9 cellular contexts compared by ENCODE assay signal in the genomic region with DNA sequence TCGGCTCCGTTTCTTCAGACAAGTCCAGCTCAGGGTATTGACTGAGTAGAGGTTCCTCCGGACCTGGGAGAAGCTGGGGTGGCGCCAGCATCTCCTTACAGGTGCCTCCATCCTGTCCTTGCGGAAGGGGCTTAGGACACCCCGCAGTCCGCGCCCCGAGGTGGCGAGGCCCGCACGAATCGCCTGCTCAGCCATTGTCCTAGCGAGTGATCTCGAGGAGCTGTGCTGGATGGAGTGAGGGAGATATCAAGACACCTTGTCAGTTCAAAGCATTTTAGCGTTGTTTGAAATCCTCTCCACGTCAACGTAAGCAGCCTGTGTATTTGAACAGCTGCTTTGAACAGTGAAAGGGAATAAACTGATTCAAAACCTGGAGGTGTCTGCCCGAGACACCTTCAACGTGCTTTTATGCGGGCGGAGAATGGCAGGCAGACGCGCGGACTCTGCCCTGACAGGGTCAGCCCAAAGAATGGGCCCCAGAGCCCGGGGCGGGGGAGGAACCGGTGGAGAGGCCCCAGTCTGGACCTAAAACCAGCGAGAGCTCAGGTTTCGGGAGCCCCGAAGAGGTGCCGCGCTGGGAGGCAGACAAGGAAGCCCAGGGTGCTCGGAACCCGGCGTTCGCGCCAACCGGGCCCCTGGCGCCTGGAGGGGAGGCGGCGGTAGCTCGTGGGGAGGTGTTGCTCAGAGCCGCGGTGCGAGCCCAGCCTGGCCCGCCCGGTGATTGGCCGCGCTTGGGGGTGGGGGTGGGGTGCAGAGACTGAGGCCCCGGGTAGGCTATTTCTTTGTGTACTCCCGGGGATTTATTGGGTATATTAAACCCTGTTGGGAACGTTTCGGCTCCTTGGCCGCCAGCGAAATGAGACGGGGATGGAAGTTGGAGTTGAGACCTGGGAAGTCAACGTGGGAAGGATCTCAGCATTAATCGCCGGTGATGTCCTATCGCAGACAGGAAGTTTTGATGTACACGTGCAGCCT. TPM values are rescaled to one million over a fixed set of nuclear protein-coding genes. Genes with fewer than 3 reads are reported as not detected.
DNase-seq lines count a peak whose midpoint lies in the region; ATAC-seq and TF ChIP-seq lines count a peak whose summit lies in the region.
"Had no signal": no experiment of that assay in that cellular context is flagged by ENCODE, and none has a peak within 500 bp of the region (broad histone marks: within the 10 kb centered on the region; RNA-seq: fewer than 3 reads in every experiment).

No MANE protein-coding gene starts in this region.

- H2BK15ac ChIP-seq in mesendoderm (replicated peaks; ENCODE audit: low read depth), result no peak overlapping the region

- H2BK120ac ChIP-seq in mesendoderm (ENCODE audit: low read depth, low read length), result no peak overlapping the region

- no peak overlapping the region for H3K23ac ChIP-seq in mesendoderm (ENCODE audit: low read length)

- H3K56ac ChIP-seq in mesendoderm (ENCODE audit: low read length), result no peak overlapping the region

- H3K4me2 ChIP-seq in mesendoderm (ENCODE audit: low read length), result peak overlapping the region; percentile 36

- no CpG with 5 or more reads among the region's 62 CpGs for WGBS in mesendoderm (ENCODE audit: extremely low coverage, insufficient coverage, low lambda C conversion rate)

- H3K4me1 ChIP-seq in CD8-positive, alpha-beta T cell (ENCODE audit: insufficient read depth, low read length), result peaks cover 37% of the 10 kb centered on the region
- H3K4me1 ChIP-seq in HUES6 (ENCODE audit: control insufficient read depth, insufficient read depth, low read length) (peaks cover 43% of the 10 kb centered on the region), mesendoderm (ENCODE audit: control insufficient read depth, low read depth, low read length) (peaks cover 2% of the 10 kb centered on the region)

- DNase-seq in CD8-positive, alpha-beta T cell, result no peak
- no peak for DNase-seq in mesendoderm
- DNase-seq in RWPE1 (ENCODE audit: low spot score), result no peak
- DNase-seq in AG20443 (ENCODE audit: low spot score), result no peak
- DNase-seq in stimulated activated CD4-positive, alpha-beta T cell treated with anti-CD3 and anti-CD28 coated beads, Interleukin-4, amount 100 ng/mL, for 4 hours, result no peak
- DNase-seq in NCI-H128 (lab: John Stamatoyannopoulos, UW; ENCODE audit: unreplicated experiment), result no peak

- POLR2A ChIA-PET in CD8-positive, alpha-beta T cell (lab: Charles Lee), result interaction anchor here (0.7 to 0.8 kb wide), 2 partner anchors 9 to 68 kb away, joined by 3 read pairs; no protein-coding TSS in a partner anchor
- POLR2A ChIA-PET in RWPE1 (lab: Yijun Ruan, JAX; ENCODE audit: low non-redundant PET), result no interaction called here

- no peak overlapping the region for H4K5ac ChIP-seq in mesendoderm (ENCODE audit: low read length)

- no peak overlapping the region for H3K27ac ChIP-seq in CD8-positive, alpha-beta T cell (ENCODE audit: low read depth, low read length)
- no peak overlapping the region for H3K27ac ChIP-seq in HUES6 (ENCODE audit: low read depth, low read length)
- H3K27ac ChIP-seq in mesendoderm (ENCODE audit: low read depth, low read length), result no peak overlapping the region
- H3K27ac ChIP-seq in RWPE1, result no peak overlapping the region

- H3K18ac ChIP-seq in mesendoderm (ENCODE audit: low read length), result no peak overlapping the region

- CTCF ChIA-PET in CD8-positive, alpha-beta T cell (lab: Charles Lee), result no interaction called here
- CTCF ChIA-PET in RWPE1 (lab: Yijun Ruan, JAX), result interaction anchor here (0.7 kb wide), 1 partner anchor 91 kb away, joined by 4 read pairs; no protein-coding TSS in a partner anchor

- no peak overlapping the region for H4K8ac ChIP-seq in mesendoderm (ENCODE audit: low read depth, low read length)

- peak overlapping the region; percentile 64 for H3K4me3 Mint-ChIP-seq in CD8-positive, alpha-beta T cell
- H3K4me3 Mint-ChIP-seq in activated T-helper 17 cell treated with anti-CD3 and anti-CD28 coated beads, Interleukin-2, amount 50 U/mL, for 72 hours, result peak overlapping the region; percentile 89

- H3K36me3 Mint-ChIP-seq in CD8-positive, alpha-beta T cell, result peaks cover 4% of the 10 kb centered on the region
- H3K36me3 Mint-ChIP-seq in activated T-helper 17 cell treated with anti-CD3 and anti-CD28 coated beads, Interleukin-2, amount 50 U/mL, for 72 hours (ENCODE audit: low read depth), result peaks cover 15% of the 10 kb centered on the region

- H3K27me3 ChIP-seq in CD8-positive, alpha-beta T cell (ENCODE audit: insufficient read depth, low read length), result peaks cover 49% of the 10 kb centered on the region
- H3K27me3 ChIP-seq in HUES6 (ENCODE audit: control insufficient read depth, insufficient read depth, low read length) (peaks cover 97% of the 10 kb centered on the region), mesendoderm (ENCODE audit: insufficient read depth, low read length, poor library complexity) (peaks cover 64% of the 10 kb centered on the region)

- no peak for TF ChIP-seq CTCF in CD8-positive, alpha-beta T cell (IDR thresholded peaks at IDR 0.05)
- TF ChIP-seq CTCF in RWPE1 (conservative IDR thresholded peaks at IDR 0.05; ENCODE audit: low read depth), result no peak

- no peaks in the 10 kb centered on the region for H3K79me1 ChIP-seq in mesendoderm (ENCODE audit: low read length)

- ATAC-seq in CD8-positive, alpha-beta T cell, result no peak
- ATAC-seq in activated T-helper 17 cell treated with anti-CD3 and anti-CD28 coated beads, Interleukin-2, amount 50 U/mL, for 72 hours (replicated peaks), result no peak

- no peak overlapping the region for H3K27ac Mint-ChIP-seq in CD8-positive, alpha-beta T cell
- no peak overlapping the region for H3K27ac Mint-ChIP-seq in activated T-helper 17 cell treated with anti-CD3 and anti-CD28 coated beads, Interleukin-2, amount 50 U/mL, for 72 hours

- H3K4me1 Mint-ChIP-seq in CD8-positive, alpha-beta T cell (ENCODE audit: low read depth), result peaks cover 51% of the 10 kb centered on the region
- H3K4me1 Mint-ChIP-seq in activated T-helper 17 cell treated with anti-CD3 and anti-CD28 coated beads, Interleukin-2, amount 50 U/mL, for 72 hours, result peaks cover 11% of the 10 kb centered on the region

- no peaks in the 10 kb centered on the region for H3K36me3 ChIP-seq in CD8-positive, alpha-beta T cell (ENCODE audit: insufficient read depth, low read length)
- H3K36me3 ChIP-seq in HUES6 (ENCODE audit: control insufficient read depth, insufficient read depth, low read length), result no peaks in the 10 kb centered on the region
- no peaks in the 10 kb centered on the region for H3K36me3 ChIP-seq in mesendoderm (ENCODE audit: control insufficient read depth, insufficient read depth, low read length)

- H3K4me3 ChIP-seq in CD8-positive, alpha-beta T cell (ENCODE audit: low read depth, low read length), result no peak overlapping the region
- peak overlapping the region; percentile 46 for H3K4me3 ChIP-seq in HUES6 (ENCODE audit: low read depth, low read length)
- no peak overlapping the region for H3K4me3 ChIP-seq in mesendoderm (ENCODE audit: low read length)

- H3K9me3 Mint-ChIP-seq in CD8-positive, alpha-beta T cell, result no peaks in the 10 kb centered on the region
- H3K9me3 Mint-ChIP-seq in activated T-helper 17 cell treated with anti-CD3 and anti-CD28 coated beads, Interleukin-2, amount 50 U/mL, for 72 hours, result no peaks in the 10 kb centered on the region

- intact Hi-C loops in CD8-positive, alpha-beta T cell (cut with DNase I, micrococcal nuclease), result loop anchor here in 1 of 2 experiments (10.0 kb wide), 2 partner anchors 783 to 1547 kb away; a partner anchor contains a TSS

- no peaks in the 10 kb centered on the region for H3K9me3 ChIP-seq in CD8-positive, alpha-beta T cell (ENCODE audit: low read length)
- H3K9me3 ChIP-seq in HUES6 (ENCODE audit: control insufficient read depth, insufficient read depth, low read depth, low read length), result no peaks in the 10 kb centered on the region

- no peak overlapping the region for H2AK5ac ChIP-seq in mesendoderm (ENCODE audit: low read length)

- H3K79me2 ChIP-seq in mesendoderm (ENCODE audit: control insufficient read depth, insufficient read depth, low read length), result no peaks in the 10 kb centered on the region

- H3K9ac ChIP-seq in HUES6 (ENCODE audit: low read length) (no peak overlapping the region), mesendoderm (ENCODE audit: low read length) (no peak overlapping the region)

- H3K27me3 Mint-ChIP-seq in CD8-positive, alpha-beta T cell (ENCODE audit: low read depth), result peaks cover 69% of the 10 kb centered on the region
- H3K27me3 Mint-ChIP-seq in activated T-helper 17 cell treated with anti-CD3 and anti-CD28 coated beads, Interleukin-2, amount 50 U/mL, for 72 hours, result peaks cover 72% of the 10 kb centered on the region

- H2BK5ac ChIP-seq in mesendoderm (ENCODE audit: low read length), result no peak overlapping the region

- no peak overlapping the region for H3K4ac ChIP-seq in mesendoderm (ENCODE audit: low read depth, low read length)

RNA-seq across cellular contexts. Expression of a gene that starts 3.0 kb away (rescaled TPM):
- not detected for total RNA-seq in CD8-positive, alpha-beta T cell
- total RNA-seq in activated T-helper 17 cell treated with anti-CD3 and anti-CD28 coated beads, Interleukin-2, amount 50 U/mL, for 72 hours, result not detected
- 0.06 TPM for polyA plus RNA-seq in mesendoderm (2013, experiment 1 of 2)
- 0.04 TPM for polyA plus RNA-seq in mesendoderm (2013, experiment 2 of 2)
- total RNA-seq: NCI-H460 had no signal
